1 cellular context compared by ENCODE assay signal in genomic region chr6:62740596-62740995, GRCh38.
TF ChIP-seq lines count a peak whose summit lies in the region.

No MANE protein-coding gene starts in this region.

TF ChIP-seq in HepG2, 621 proteins besides CTCF, POLR2A, EP300 and RAD21 (continued from another document):
- TF ChIP-seq ZFY (CRISPR knock-in tag; IDR thresholded peaks at IDR 0.05) = no peak
- no peak for TF ChIP-seq FOXO4 (CRISPR knock-in tag; conservative IDR thresholded peaks at IDR 0.05)
- TF ChIP-seq ETV5 (CRISPR knock-in tag; IDR thresholded peaks at IDR 0.05; ENCODE audit: borderline replicate concordance) = no peak
- TF ChIP-seq ZNF274 (CRISPR knock-in tag; IDR thresholded peaks at IDR 0.05) = no peak
- no peak for TF ChIP-seq PAWR (CRISPR knock-in tag; IDR thresholded peaks at IDR 0.05; ENCODE audit: borderline replicate concordance)
- no peak for TF ChIP-seq FOXM1 (CRISPR knock-in tag; IDR thresholded peaks at IDR 0.05)
- no peak for TF ChIP-seq FOXA1 (IDR thresholded peaks at IDR 0.05)
- TF ChIP-seq FOXA1 (CRISPR knock-in tag; IDR thresholded peaks at IDR 0.05) = no peak
TF ChIP-seq in HepG2: peak in this region for 0.
